ENCODE assay signal across 1 cellular context in genomic region chr16:19410435-19411153, GRCh38.
TF ChIP-seq lines count a peak whose summit lies in the region.

No MANE protein-coding gene starts in this region.

TF ChIP-seq in WTC11, 78 proteins besides CTCF, POLR2A, EP300 and RAD21 (continued from another document and continues in another):
- TF ChIP-seq, protein P1, sequence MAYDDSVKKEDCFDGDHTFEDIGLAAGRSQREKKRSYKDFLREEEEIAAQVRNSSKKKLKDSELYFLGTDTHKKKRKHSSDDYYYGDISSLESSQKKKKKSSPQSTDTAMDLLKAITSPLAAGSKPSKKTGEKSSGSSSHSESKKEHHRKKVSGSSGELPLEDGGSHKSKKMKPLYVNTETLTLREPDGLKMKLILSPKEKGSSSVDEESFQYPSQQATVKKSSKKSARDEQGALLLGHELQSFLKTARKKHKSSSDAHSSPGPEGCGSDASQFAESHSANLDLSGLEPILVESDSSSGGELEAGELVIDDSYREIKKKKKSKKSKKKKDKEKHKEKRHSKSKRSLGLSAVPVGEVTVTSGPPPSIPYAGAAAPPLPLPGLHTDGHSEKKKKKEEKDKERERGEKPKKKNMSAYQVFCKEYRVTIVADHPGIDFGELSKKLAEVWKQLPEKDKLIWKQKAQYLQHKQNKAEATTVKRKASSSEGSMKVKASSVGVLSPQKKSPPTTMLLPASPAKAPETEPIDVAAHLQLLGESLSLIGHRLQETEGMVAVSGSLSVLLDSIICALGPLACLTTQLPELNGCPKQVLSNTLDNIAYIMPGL (CRISPR knock-in tag; IDR thresholded peaks at IDR 0.05), result peak; percentile 70; the same call in 1 of the 2 replicates
- TF ChIP-seq USF1 (CRISPR knock-in tag; IDR thresholded peaks at IDR 0.05), result peak; percentile 55; the same call in 1 of the 2 replicates
- no peak for TF ChIP-seq CBFB (CRISPR knock-in tag; IDR thresholded peaks at IDR 0.05; ENCODE audit: low read depth)
- no peak for TF ChIP-seq ZNF425 (CRISPR knock-in tag; conservative IDR thresholded peaks at IDR 0.05)
- TF ChIP-seq, protein P2, sequence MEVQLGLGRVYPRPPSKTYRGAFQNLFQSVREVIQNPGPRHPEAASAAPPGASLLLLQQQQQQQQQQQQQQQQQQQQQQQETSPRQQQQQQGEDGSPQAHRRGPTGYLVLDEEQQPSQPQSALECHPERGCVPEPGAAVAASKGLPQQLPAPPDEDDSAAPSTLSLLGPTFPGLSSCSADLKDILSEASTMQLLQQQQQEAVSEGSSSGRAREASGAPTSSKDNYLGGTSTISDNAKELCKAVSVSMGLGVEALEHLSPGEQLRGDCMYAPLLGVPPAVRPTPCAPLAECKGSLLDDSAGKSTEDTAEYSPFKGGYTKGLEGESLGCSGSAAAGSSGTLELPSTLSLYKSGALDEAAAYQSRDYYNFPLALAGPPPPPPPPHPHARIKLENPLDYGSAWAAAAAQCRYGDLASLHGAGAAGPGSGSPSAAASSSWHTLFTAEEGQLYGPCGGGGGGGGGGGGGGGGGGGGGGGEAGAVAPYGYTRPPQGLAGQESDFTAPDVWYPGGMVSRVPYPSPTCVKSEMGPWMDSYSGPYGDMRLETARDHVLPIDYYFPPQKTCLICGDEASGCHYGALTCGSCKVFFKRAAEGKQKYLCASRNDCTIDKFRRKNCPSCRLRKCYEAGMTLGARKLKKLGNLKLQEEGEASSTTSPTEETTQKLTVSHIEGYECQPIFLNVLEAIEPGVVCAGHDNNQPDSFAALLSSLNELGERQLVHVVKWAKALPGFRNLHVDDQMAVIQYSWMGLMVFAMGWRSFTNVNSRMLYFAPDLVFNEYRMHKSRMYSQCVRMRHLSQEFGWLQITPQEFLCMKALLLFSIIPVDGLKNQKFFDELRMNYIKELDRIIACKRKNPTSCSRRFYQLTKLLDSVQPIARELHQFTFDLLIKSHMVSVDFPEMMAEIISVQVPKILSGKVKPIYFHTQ (CRISPR knock-in tag; IDR thresholded peaks at IDR 0.05), result no peak
- no peak for TF ChIP-seq ZNF416 (CRISPR knock-in tag; IDR thresholded peaks at IDR 0.05)
- TF ChIP-seq IRF2 (CRISPR knock-in tag; IDR thresholded peaks at IDR 0.05; ENCODE audit: borderline replicate concordance, low read depth), result no peak
- TF ChIP-seq AFF4 (CRISPR knock-in tag; IDR thresholded peaks at IDR 0.05; ENCODE audit: borderline replicate concordance), result no peak
- TF ChIP-seq MXD4 (CRISPR knock-in tag; IDR thresholded peaks at IDR 0.05; ENCODE audit: borderline replicate concordance), result no peak
- TF ChIP-seq, protein P3, sequence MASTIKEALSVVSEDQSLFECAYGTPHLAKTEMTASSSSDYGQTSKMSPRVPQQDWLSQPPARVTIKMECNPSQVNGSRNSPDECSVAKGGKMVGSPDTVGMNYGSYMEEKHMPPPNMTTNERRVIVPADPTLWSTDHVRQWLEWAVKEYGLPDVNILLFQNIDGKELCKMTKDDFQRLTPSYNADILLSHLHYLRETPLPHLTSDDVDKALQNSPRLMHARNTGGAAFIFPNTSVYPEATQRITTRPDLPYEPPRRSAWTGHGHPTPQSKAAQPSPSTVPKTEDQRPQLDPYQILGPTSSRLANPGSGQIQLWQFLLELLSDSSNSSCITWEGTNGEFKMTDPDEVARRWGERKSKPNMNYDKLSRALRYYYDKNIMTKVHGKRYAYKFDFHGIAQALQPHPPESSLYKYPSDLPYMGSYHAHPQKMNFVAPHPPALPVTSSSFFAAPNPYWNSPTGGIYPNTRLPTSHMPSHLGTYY (CRISPR knock-in tag; IDR thresholded peaks at IDR 0.05), result no peak
- peak; percentile 53; the same call in 1 of the 2 replicates for TF ChIP-seq E2F5 (CRISPR knock-in tag; IDR thresholded peaks at IDR 0.05)
- TF ChIP-seq SMAD4 (CRISPR knock-in tag; IDR thresholded peaks at IDR 0.05), result no peak
- no peak for TF ChIP-seq NR1H2 (CRISPR knock-in tag; IDR thresholded peaks at IDR 0.05)
- no peak for TF ChIP-seq GRHL2 (CRISPR knock-in tag; IDR thresholded peaks at IDR 0.05; ENCODE audit: insufficient replicate concordance, severe bottlenecking)
- no peak for TF ChIP-seq ATF1 (CRISPR knock-in tag; IDR thresholded peaks at IDR 0.05)
- TF ChIP-seq FOXJ3 (CRISPR knock-in tag; IDR thresholded peaks at IDR 0.05; ENCODE audit: borderline replicate concordance), result no peak
- TF ChIP-seq, protein P4, sequence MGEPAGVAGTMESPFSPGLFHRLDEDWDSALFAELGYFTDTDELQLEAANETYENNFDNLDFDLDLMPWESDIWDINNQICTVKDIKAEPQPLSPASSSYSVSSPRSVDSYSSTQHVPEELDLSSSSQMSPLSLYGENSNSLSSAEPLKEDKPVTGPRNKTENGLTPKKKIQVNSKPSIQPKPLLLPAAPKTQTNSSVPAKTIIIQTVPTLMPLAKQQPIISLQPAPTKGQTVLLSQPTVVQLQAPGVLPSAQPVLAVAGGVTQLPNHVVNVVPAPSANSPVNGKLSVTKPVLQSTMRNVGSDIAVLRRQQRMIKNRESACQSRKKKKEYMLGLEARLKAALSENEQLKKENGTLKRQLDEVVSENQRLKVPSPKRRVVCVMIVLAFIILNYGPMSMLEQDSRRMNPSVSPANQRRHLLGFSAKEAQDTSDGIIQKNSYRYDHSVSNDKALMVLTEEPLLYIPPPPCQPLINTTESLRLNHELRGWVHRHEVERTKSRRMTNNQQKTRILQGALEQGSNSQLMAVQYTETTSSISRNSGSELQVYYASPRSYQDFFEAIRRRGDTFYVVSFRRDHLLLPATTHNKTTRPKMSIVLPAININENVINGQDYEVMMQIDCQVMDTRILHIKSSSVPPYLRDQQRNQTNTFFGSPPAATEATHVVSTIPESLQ (CRISPR knock-in tag; IDR thresholded peaks at IDR 0.05), result no peak
- TF ChIP-seq, protein P5, sequence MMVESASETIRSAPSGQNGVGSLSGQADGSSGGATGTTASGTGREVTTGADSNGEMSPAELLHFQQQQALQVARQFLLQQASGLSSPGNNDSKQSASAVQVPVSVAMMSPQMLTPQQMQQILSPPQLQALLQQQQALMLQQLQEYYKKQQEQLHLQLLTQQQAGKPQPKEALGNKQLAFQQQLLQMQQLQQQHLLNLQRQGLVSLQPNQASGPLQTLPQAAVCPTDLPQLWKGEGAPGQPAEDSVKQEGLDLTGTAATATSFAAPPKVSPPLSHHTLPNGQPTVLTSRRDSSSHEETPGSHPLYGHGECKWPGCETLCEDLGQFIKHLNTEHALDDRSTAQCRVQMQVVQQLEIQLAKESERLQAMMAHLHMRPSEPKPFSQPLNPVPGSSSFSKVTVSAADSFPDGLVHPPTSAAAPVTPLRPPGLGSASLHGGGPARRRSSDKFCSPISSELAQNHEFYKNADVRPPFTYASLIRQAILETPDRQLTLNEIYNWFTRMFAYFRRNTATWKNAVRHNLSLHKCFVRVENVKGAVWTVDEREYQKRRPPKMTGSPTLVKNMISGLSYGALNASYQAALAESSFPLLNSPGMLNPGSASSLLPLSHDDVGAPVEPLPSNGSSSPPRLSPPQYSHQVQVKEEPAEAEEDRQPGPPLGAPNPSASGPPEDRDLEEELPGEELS (CRISPR knock-in tag; IDR thresholded peaks at IDR 0.05), result no peak
- TF ChIP-seq KAT7 (CRISPR knock-in tag; IDR thresholded peaks at IDR 0.05; ENCODE audit: borderline replicate concordance), result no peak
- no peak for TF ChIP-seq ZNF219 (CRISPR knock-in tag; IDR thresholded peaks at IDR 0.05; ENCODE audit: borderline replicate concordance)
- no peak for TF ChIP-seq NR2C2 (CRISPR knock-in tag; IDR thresholded peaks at IDR 0.05)
- no peak for TF ChIP-seq ZNF138 (CRISPR knock-in tag; conservative IDR thresholded peaks at IDR 0.05)
- 0 out of 2 replicates have a peak, but pooled peaks have one; percentile 37 for TF ChIP-seq CREM (CRISPR knock-in tag; IDR thresholded peaks at IDR 0.05)
- TF ChIP-seq, protein P6, sequence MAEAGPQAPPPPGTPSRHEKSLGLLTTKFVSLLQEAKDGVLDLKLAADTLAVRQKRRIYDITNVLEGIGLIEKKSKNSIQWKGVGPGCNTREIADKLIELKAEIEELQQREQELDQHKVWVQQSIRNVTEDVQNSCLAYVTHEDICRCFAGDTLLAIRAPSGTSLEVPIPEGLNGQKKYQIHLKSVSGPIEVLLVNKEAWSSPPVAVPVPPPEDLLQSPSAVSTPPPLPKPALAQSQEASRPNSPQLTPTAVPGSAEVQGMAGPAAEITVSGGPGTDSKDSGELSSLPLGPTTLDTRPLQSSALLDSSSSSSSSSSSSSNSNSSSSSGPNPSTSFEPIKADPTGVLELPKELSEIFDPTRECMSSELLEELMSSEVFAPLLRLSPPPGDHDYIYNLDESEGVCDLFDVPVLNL (CRISPR knock-in tag; IDR thresholded peaks at IDR 0.05; ENCODE audit: borderline replicate concordance, low read depth), result no peak
- TF ChIP-seq PRRX2 (CRISPR knock-in tag; IDR thresholded peaks at IDR 0.05), result no peak
- no peak for TF ChIP-seq SP1 (CRISPR knock-in tag; conservative IDR thresholded peaks at IDR 0.05)
- TF ChIP-seq, protein P7, sequence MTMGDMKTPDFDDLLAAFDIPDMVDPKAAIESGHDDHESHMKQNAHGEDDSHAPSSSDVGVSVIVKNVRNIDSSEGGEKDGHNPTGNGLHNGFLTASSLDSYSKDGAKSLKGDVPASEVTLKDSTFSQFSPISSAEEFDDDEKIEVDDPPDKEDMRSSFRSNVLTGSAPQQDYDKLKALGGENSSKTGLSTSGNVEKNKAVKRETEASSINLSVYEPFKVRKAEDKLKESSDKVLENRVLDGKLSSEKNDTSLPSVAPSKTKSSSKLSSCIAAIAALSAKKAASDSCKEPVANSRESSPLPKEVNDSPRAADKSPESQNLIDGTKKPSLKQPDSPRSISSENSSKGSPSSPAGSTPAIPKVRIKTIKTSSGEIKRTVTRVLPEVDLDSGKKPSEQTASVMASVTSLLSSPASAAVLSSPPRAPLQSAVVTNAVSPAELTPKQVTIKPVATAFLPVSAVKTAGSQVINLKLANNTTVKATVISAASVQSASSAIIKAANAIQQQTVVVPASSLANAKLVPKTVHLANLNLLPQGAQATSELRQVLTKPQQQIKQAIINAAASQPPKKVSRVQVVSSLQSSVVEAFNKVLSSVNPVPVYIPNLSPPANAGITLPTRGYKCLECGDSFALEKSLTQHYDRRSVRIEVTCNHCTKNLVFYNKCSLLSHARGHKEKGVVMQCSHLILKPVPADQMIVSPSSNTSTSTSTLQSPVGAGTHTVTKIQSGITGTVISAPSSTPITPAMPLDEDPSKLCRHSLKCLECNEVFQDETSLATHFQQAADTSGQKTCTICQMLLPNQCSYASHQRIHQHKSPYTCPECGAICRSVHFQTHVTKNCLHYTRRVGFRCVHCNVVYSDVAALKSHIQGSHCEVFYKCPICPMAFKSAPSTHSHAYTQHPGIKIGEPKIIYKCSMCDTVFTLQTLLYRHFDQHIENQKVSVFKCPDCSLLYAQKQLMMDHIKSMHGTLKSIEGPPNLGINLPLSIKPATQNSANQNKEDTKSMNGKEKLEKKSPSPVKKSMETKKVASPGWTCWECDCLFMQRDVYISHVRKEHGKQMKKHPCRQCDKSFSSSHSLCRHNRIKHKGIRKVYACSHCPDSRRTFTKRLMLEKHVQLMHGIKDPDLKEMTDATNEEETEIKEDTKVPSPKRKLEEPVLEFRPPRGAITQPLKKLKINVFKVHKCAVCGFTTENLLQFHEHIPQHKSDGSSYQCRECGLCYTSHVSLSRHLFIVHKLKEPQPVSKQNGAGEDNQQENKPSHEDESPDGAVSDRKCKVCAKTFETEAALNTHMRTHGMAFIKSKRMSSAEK (CRISPR knock-in tag; IDR thresholded peaks at IDR 0.05; ENCODE audit: borderline replicate concordance), result no peak
